ENCODE assay signal across 16 cellular contexts in genomic region chr1:219537182-219537581, GRCh38.
"Had no signal": no experiment of that assay in that cellular context is flagged by ENCODE, and none has a peak within 500 bp of the region (broad histone marks: within the 10 kb centered on the region; RNA-seq: fewer than 3 reads in every experiment).

No MANE protein-coding gene starts in this region.

- H3K4me3 ChIP-seq: adrenal gland, heart right ventricle, right atrium auricular region, thyroid gland had no signal

- H3K36me3 ChIP-seq: adrenal gland, heart right ventricle, right atrium auricular region, thyroid gland had no signal

- H3K27me3 ChIP-seq: adrenal gland, heart right ventricle, right atrium auricular region, thyroid gland had no signal

- DNase-seq: activated CD8-positive, alpha-beta memory T cell treated with anti-CD3 and anti-CD28 coated beads, Interleukin-2, amount 50 U/mL, for 48 hours; activated naive CD4-positive, alpha-beta T cell; activated T-cell treated with anti-CD3 and anti-CD28 coated beads, Interleukin-2, amount 50 U/mL, for 4 hours; adrenal gland; cerebellar nuclear complex; cortex of kidney; foreskin fibroblast; heart right ventricle; kidney glomerular epithelial cell; naive thymus-derived CD4-positive, alpha-beta T cell; stimulated activated CD4-positive, alpha-beta T cell treated with anti-CD3 and anti-CD28 coated beads, Interleukin-4, amount 100 ng/mL, for 24 hours; substantia nigra; T-helper 9 cell; thyroid gland had no signal

- ATAC-seq: activated T-cell treated with anti-CD3 and anti-CD28 coated beads, Interleukin-2, amount 50 U/mL, for 4 hours; heart right ventricle; naive thymus-derived CD4-positive, alpha-beta T cell; WTC11 had no signal

- H3K9me3 ChIP-seq: adrenal gland, heart right ventricle, right atrium auricular region, thyroid gland had no signal

- H3K27ac ChIP-seq: adrenal gland, heart right ventricle, right atrium auricular region, thyroid gland had no signal

- H3K4me1 ChIP-seq: adrenal gland, right atrium auricular region, thyroid gland had no signal
